8 cellular contexts compared by ENCODE assay signal in genomic region chr12:111841750-111842555, GRCh38. TPM values are rescaled to one million over a fixed set of nuclear protein-coding genes. Genes with fewer than 3 reads are reported as not detected.
DNase-seq lines count a peak whose midpoint lies in the region; ATAC-seq and TF ChIP-seq lines count a peak whose summit lies in the region.

TSS of gene MAPKAPK5 (plus strand) at chr12:111842228. CDS start at chr12:111842734, 506 bp downstream.

- peaks cover 3% of the 10 kb centered on the region; the same call in 1 of the 2 replicates for H3K36me3 ChIP-seq in SU-DHL-6 (ENCODE audit: low read length)
- no peaks in the 10 kb centered on the region for H3K36me3 ChIP-seq in ovary
- peaks cover 3% of the 10 kb centered on the region for H3K36me3 ChIP-seq in thymus (ENCODE audit: control insufficient read depth, insufficient read depth)

- H3K79me2 ChIP-seq in SU-DHL-6 (ENCODE audit: insufficient read depth, low read length) = peaks cover 70% of the 10 kb centered on the region

- H3K27ac Mint-ChIP-seq in activated naive CD8-positive, alpha-beta T cell treated with anti-CD3 and anti-CD28 coated beads, Interleukin-2, amount 10 ng/mL, durations not matched to agents 7 days and 5 days = peak within 1 kb of the TSS; percentile 98

- H3F3A ChIP-seq in SU-DHL-6 (ENCODE audit: insufficient read depth) = peaks cover 6% of the 10 kb centered on the region; the same call in 1 of the 2 replicates

- peaks cover 6% of the 10 kb centered on the region; the same call in 1 of the 2 replicates for H4K20me1 ChIP-seq in SU-DHL-6 (ENCODE audit: low read depth, low read length)

- ATAC-seq in HG02759 (IDR thresholded peaks at IDR 0.05; ENCODE audit: unreplicated experiment) = peak; percentile 85
- peak; percentile 83 for ATAC-seq in activated naive CD8-positive, alpha-beta T cell treated with anti-CD3 and anti-CD28 coated beads, Interleukin-2, amount 10 ng/mL, durations not matched to agents 7 days and 5 days (ENCODE audit: low read depth)
- peak; percentile 96 for ATAC-seq in Right ventricle myocardium inferior

- peaks cover 25% of the 10 kb centered on the region for H3K36me3 Mint-ChIP-seq in activated naive CD8-positive, alpha-beta T cell treated with anti-CD3 and anti-CD28 coated beads, Interleukin-2, amount 10 ng/mL, durations not matched to agents 7 days and 5 days

- POLR2A ChIA-PET in activated naive CD8-positive, alpha-beta T cell treated with anti-CD3 and anti-CD28 coated beads, Interleukin-2, amount 10 ng/mL, durations not matched to agents 7 days and 5 days (lab: Charles Lee) = interaction anchor here (0.6 to 2.5 kb wide), 9 partner anchors 9 to 275 kb away, joined by 3 to 10 read pairs (median 4); partner anchors contain the start of genes ACAD10, BRAP and TMEM116

- H3K9me3 ChIP-seq in SU-DHL-6 (ENCODE audit: insufficient read depth, low read length) (no peaks in the 10 kb centered on the region), ovary (no peaks in the 10 kb centered on the region), thymus (ENCODE audit: control insufficient read depth) (no peaks in the 10 kb centered on the region)

- DNase-seq in GM12865 (ENCODE audit: low read depth) = peak; percentile 97
- peak; percentile 96 to 98 (median 98) for DNase-seq in NCI-H1417 (lab: John Stamatoyannopoulos, UW)
- peak; percentile 99 for DNase-seq in activated naive CD8-positive, alpha-beta T cell treated with anti-CD3 and anti-CD28 coated beads, Interleukin-2, amount 10 ng/mL, durations not matched to agents 7 days and 5 days
- peak; percentile 97 for DNase-seq in Right ventricle myocardium inferior (ENCODE audit: missing footprints)
- DNase-seq in ovary = peak; percentile 94 to 98 (median 95)

- H3K4me1 ChIP-seq in ovary (ENCODE audit: insufficient read depth) (peaks cover 4% of the 10 kb centered on the region), thymus (ENCODE audit: control insufficient read depth, insufficient read depth, low read length) (peaks cover 9% of the 10 kb centered on the region)

- intact Hi-C loops in Right ventricle myocardium inferior (cut with DNase I) = loop anchor here (5.0 kb wide), 1 partner anchor 170 kb away; the partner anchor contains the start of genes ERP29 and TMEM116
- intact Hi-C loops in ovary (cut with DNase I) = no loop called here

- peak within 1 kb of the TSS; percentile 82 for H3K9ac ChIP-seq in SU-DHL-6 (ENCODE audit: low read length)

- peak within 1 kb of the TSS; percentile 95 for H3K4me3 Mint-ChIP-seq in activated naive CD8-positive, alpha-beta T cell treated with anti-CD3 and anti-CD28 coated beads, Interleukin-2, amount 10 ng/mL, durations not matched to agents 7 days and 5 days

- H3K27me3 ChIP-seq in SU-DHL-6 (ENCODE audit: low read length) (no peaks in the 10 kb centered on the region), ovary (no peaks in the 10 kb centered on the region), thymus (ENCODE audit: control insufficient read depth, insufficient read depth) (no peaks in the 10 kb centered on the region)

- TF ChIP-seq EP300 in ovary (IDR thresholded peaks at IDR 0.05) = no peak

- peaks cover 32% of the 10 kb centered on the region for H3K4me1 Mint-ChIP-seq in activated naive CD8-positive, alpha-beta T cell treated with anti-CD3 and anti-CD28 coated beads, Interleukin-2, amount 10 ng/mL, durations not matched to agents 7 days and 5 days

- TF ChIP-seq POLR2A in ovary (IDR thresholded peaks at IDR 0.05) = peak; percentile 67

- peak within 1 kb of the TSS; percentile 74 for H3K4me3 ChIP-seq in GM12865 (ENCODE audit: low read depth, low read length)
- H3K4me3 ChIP-seq in SU-DHL-6 (ENCODE audit: insufficient read depth, low read length, poor library complexity, severe bottlenecking) = peak within 1 kb of the TSS; percentile 73
- H3K4me3 ChIP-seq in ovary = peak within 1 kb of the TSS; percentile 70
- peak within 1 kb of the TSS; percentile 79 for H3K4me3 ChIP-seq in thymus (ENCODE audit: low read length)

- H3K27me3 Mint-ChIP-seq in activated naive CD8-positive, alpha-beta T cell treated with anti-CD3 and anti-CD28 coated beads, Interleukin-2, amount 10 ng/mL, durations not matched to agents 7 days and 5 days = no peaks in the 10 kb centered on the region

- TF ChIP-seq CTCF in GM12865 (IDR thresholded peaks at IDR 0.05; ENCODE audit: insufficient read depth, low read depth, low read length, missing control alignments) (no peak), SU-DHL-6 (IDR thresholded peaks at IDR 0.05; ENCODE audit: insufficient read depth, low read length, poor library complexity, severe bottlenecking) (no peak), ovary (IDR thresholded peaks at IDR 0.05) (peak in 1 of 3 donors; percentile 14)

- no peaks in the 10 kb centered on the region for H3K9me2 ChIP-seq in SU-DHL-6 (replicated peaks; ENCODE audit: insufficient read depth, low read length)

- 0% methylated on average over 43 to 84 of the region's 84 CpGs for WGBS in ovary, 3 donors
- WGBS in thymus = under 1% methylated on average over 84 of the region's 84 CpGs

- H2AFZ ChIP-seq in SU-DHL-6 (ENCODE audit: low read depth, low read length, severe bottlenecking) = peak within 1 kb of the TSS; percentile 81

- H3K27ac ChIP-seq in SU-DHL-6 (ENCODE audit: low read depth, low read length) (peak within 1 kb of the TSS; percentile 74), ovary (peak within 1 kb of the TSS; percentile 94 to 96), thymus (ENCODE audit: low read depth) (peak within 1 kb of the TSS; percentile 68)

- peak within 1 kb of the TSS; percentile 76 for H3K4me2 ChIP-seq in SU-DHL-6 (ENCODE audit: low read depth, low read length, poor library complexity, severe bottlenecking)

- H3K9me3 Mint-ChIP-seq in activated naive CD8-positive, alpha-beta T cell treated with anti-CD3 and anti-CD28 coated beads, Interleukin-2, amount 10 ng/mL, durations not matched to agents 7 days and 5 days = no peaks in the 10 kb centered on the region

RNA-seq across cellular contexts. Expression of gene MAPKAPK5, which starts in this region (rescaled TPM):
- 10 to 100 TPM; 52.5 to 63.7 TPM for total RNA-seq in activated naive CD8-positive, alpha-beta T cell treated with anti-CD3 and anti-CD28 coated beads, Interleukin-2, amount 10 ng/mL, durations not matched to agents 7 days and 5 days
- total RNA-seq in Right ventricle myocardium inferior (26.2 TPM), ovary (10 to 100 TPM; 35.6 to 52.5 (median 39.0) TPM)
- polyA plus RNA-seq in ovary (10 to 100 TPM; 20.0 to 21.8 TPM), thymus (18.3 TPM)

Comparison
In these comparisons a context has a peak if more than half of its experiments do, and no peak if none do; other contexts are left out.
1. Peak in every context shown above with its lines: DNase-seq, ATAC-seq, H3K4me3 ChIP-seq and H3K27ac ChIP-seq.